11 cellular contexts compared by ENCODE assay signal in the genomic region with DNA sequence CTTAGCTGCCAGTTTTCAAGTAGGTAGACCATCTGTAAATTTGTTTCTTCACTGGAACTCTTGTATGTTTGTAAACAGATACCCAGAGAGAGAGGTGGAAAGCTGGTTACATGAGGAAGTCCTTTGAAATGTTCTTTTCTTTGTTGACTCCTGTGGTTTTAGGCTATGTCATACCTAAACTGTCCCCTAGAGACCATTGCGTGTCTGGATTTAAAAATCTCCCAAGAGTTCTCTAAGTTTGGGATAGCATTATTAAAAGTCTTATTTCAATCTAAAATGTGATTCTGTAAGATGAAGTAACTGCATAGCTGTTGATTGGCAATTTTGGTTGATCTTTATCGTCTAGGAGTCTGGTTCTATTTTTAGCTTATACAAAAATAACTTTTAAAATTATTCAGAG.
DNase-seq lines count a peak whose midpoint lies in the region; ATAC-seq and TF ChIP-seq lines count a peak whose summit lies in the region.
"Had no signal": no experiment of that assay in that cellular context is flagged by ENCODE, and none has a peak within 500 bp of the region (broad histone marks: within the 10 kb centered on the region; RNA-seq: fewer than 3 reads in every experiment).

No MANE protein-coding gene starts in this region.

- H3K4me1 ChIP-seq in gastrocnemius medialis, result peaks cover 83 to 85% of the 10 kb centered on the region in 2 donors

- H3K27me3 ChIP-seq in gastrocnemius medialis, result no peaks in the 10 kb centered on the region

- TF ChIP-seq CTCF in gastrocnemius medialis (IDR thresholded peaks at IDR 0.05 in 4 of 5, conservative IDR thresholded peaks at IDR 0.05 in 1 of 5) (peak in 3 of 5 experiments; percentile 12 to 37 (median 21)), RWPE1 (conservative IDR thresholded peaks at IDR 0.05; ENCODE audit: low read depth) (no peak)

- peaks cover 0 to 15% of the 10 kb centered on the region in 2 donors for H3K36me3 ChIP-seq in gastrocnemius medialis

- H3K4me3 ChIP-seq in gastrocnemius medialis, result no peak overlapping the region

- H3K27ac ChIP-seq in gastrocnemius medialis (peak overlapping the region; percentile 79 to 88 (median 82)), RWPE1 (no peak overlapping the region)

- ATAC-seq in GM18502 (IDR thresholded peaks at IDR 0.05; ENCODE audit: poor library complexity, unreplicated experiment), result peak; percentile 51
- peak; percentile 45 for ATAC-seq in HG03342 (IDR thresholded peaks at IDR 0.05; ENCODE audit: unreplicated experiment)
- ATAC-seq in gastrocnemius medialis, result peak in 1 of 2 donors; percentile 37

- DNase-seq in astrocyte of the hippocampus (ENCODE audit: low read depth, low spot score), result peak; percentile 34
- DNase-seq in gastrocnemius medialis, result no peak
- no peak for DNase-seq in COR-L47 (lab: John Stamatoyannopoulos, UW)
- no peak for DNase-seq in NCI-H1105 treated with DMSO at 0.1 percent for 48 hours (lab: John Stamatoyannopoulos, UW)
- no peak for DNase-seq in RWPE1 (ENCODE audit: low spot score)
- DNase-seq in NCI-H82 (lab: John Stamatoyannopoulos, UW), result no peak
- DNase-seq: activated CD4-positive, alpha-beta T cell treated with anti-CD3 and anti-CD28 coated beads, Interleukin-2, amount 10 ng/mL, durations not matched to agents 7 days and 5 days; foreskin fibroblast; substantia nigra had no signal

- intact Hi-C loops in gastrocnemius medialis (cut with DNase I; ENCODE audit: low total_unique reads), result loop anchor here (5.0 kb wide), 2 partner anchors 36 to 154 kb away; no protein-coding TSS in a partner anchor

- CTCF ChIA-PET in RWPE1 (lab: Yijun Ruan, JAX), result no interaction called here

- POLR2A ChIA-PET in RWPE1 (lab: Yijun Ruan, JAX; ENCODE audit: low non-redundant PET), result no interaction called here

- in situ Hi-C loops in gastrocnemius medialis (cut with MboI; ENCODE audit: low sequenced_read_pairs in 4 of 4), result loop anchor here in 3 of 4 donors (10.0 to 25.0 kb wide), 3 partner anchors 276 to 286 kb away; a partner anchor contains a TSS

- H3K9me3 ChIP-seq in gastrocnemius medialis, result no peaks in the 10 kb centered on the region

- no peak for TF ChIP-seq POLR2A in gastrocnemius medialis (IDR thresholded peaks at IDR 0.05)
